In genomic region chr4:47484169-47484568, GRCh38 we compare ENCODE assay signal across 10 cellular contexts. TPM values are rescaled to one million over a fixed set of nuclear protein-coding genes. Genes with fewer than 3 reads are reported as not detected.
DNase-seq lines count a peak whose midpoint lies in the region; ATAC-seq and TF ChIP-seq lines count a peak whose summit lies in the region.
"Had no signal": no experiment of that assay in that cellular context is flagged by ENCODE, and none has a peak within 500 bp of the region (broad histone marks: within the 10 kb centered on the region; RNA-seq: fewer than 3 reads in every experiment).

No MANE protein-coding gene starts in this region.

- peaks cover 3% of the 10 kb centered on the region for H3K27me3 Mint-ChIP-seq in activated CD8-positive, alpha-beta memory T cell treated with anti-CD3 and anti-CD28 coated beads, Interleukin-2, amount 10 ng/mL, durations not matched to agents 7 days and 5 days

- no peak for TF ChIP-seq EP300 in suprapubic skin (IDR thresholded peaks at IDR 0.05)

- ATAC-seq in activated CD8-positive, alpha-beta memory T cell treated with anti-CD3 and anti-CD28 coated beads, Interleukin-2, amount 10 ng/mL, durations not matched to agents 7 days and 5 days = no peak
- ATAC-seq in HG03457 (IDR thresholded peaks at IDR 0.05; ENCODE audit: unreplicated experiment) = no peak

- no peak for TF ChIP-seq POLR2A in suprapubic skin (IDR thresholded peaks at IDR 0.05)

- H3K27ac Mint-ChIP-seq in activated CD8-positive, alpha-beta memory T cell treated with anti-CD3 and anti-CD28 coated beads, Interleukin-2, amount 10 ng/mL, durations not matched to agents 7 days and 5 days = peak overlapping the region; percentile 50

- CTCF ChIA-PET in activated CD8-positive, alpha-beta memory T cell treated with anti-CD3 and anti-CD28 coated beads, Interleukin-2, amount 10 ng/mL, durations not matched to agents 7 days and 5 days (lab: Charles Lee) = interaction anchor here (1.1 to 2.4 kb wide), 7 partner anchors 8 to 87 kb away, joined by 3 to 16 read pairs (median 3); partner anchors contain the start of gene COMMD8
- CTCF ChIA-PET in GM10248 (lab: Yijun Ruan, JAX) = interaction anchor here (0.7 to 3.8 kb wide), 11 partner anchors 10 to 83 kb away, joined by 3 to 19 read pairs (median 3); partner anchors contain the start of gene COMMD8

- peak overlapping the region; percentile 96 for H3K27ac ChIP-seq in suprapubic skin

- H3K4me3 ChIP-seq in epithelial cell of esophagus (ENCODE audit: low read length) (no peak overlapping the region), suprapubic skin (peak overlapping the region; percentile 75)

- WGBS in suprapubic skin = 56% methylated on average over 3 of the region's 3 CpGs

- H3K9me3 Mint-ChIP-seq in activated CD8-positive, alpha-beta memory T cell treated with anti-CD3 and anti-CD28 coated beads, Interleukin-2, amount 10 ng/mL, durations not matched to agents 7 days and 5 days (ENCODE audit: low read depth) = no peaks in the 10 kb centered on the region

- H3K4me1 ChIP-seq in suprapubic skin = peaks cover 47% of the 10 kb centered on the region

- POLR2A ChIA-PET in GM10248 (lab: Yijun Ruan, JAX) = interaction anchor here (1.4 kb wide), 1 partner anchor 21 kb away, joined by 10 read pairs; the partner anchor contains the start of gene COMMD8

- H3K36me3 Mint-ChIP-seq in activated CD8-positive, alpha-beta memory T cell treated with anti-CD3 and anti-CD28 coated beads, Interleukin-2, amount 10 ng/mL, durations not matched to agents 7 days and 5 days = peaks cover 6% of the 10 kb centered on the region

- H3K9me3 ChIP-seq in suprapubic skin = no peaks in the 10 kb centered on the region
- H3K9me3 ChIP-seq: SK-N-SH had no signal

- TF ChIP-seq CTCF in epithelial cell of esophagus (IDR thresholded peaks at IDR 0.05; ENCODE audit: insufficient read depth, low read depth, low read length, missing control alignments) (no peak), suprapubic skin (IDR thresholded peaks at IDR 0.05) (no peak), GM10248 (IDR thresholded peaks at IDR 0.05; ENCODE audit: control extremely low read depth, extremely low read depth, low read depth, missing control alignments) (no peak)

- peak overlapping the region; percentile 98 for H3K4me3 Mint-ChIP-seq in activated CD8-positive, alpha-beta memory T cell treated with anti-CD3 and anti-CD28 coated beads, Interleukin-2, amount 10 ng/mL, durations not matched to agents 7 days and 5 days

- DNase-seq in activated CD8-positive, alpha-beta memory T cell treated with anti-CD3 and anti-CD28 coated beads, Interleukin-2, amount 10 ng/mL, durations not matched to agents 7 days and 5 days = no peak
- DNase-seq in activated CD8-positive, alpha-beta memory T cell treated with anti-CD3 and anti-CD28 coated beads for 24 hours = no peak
- DNase-seq in NCI-H526 (lab: John Stamatoyannopoulos, UW) = peak; percentile 60 to 73
- DNase-seq in epithelial cell of esophagus (ENCODE audit: low read depth) = peak; percentile 98
- no peak for DNase-seq in suprapubic skin (ENCODE audit: low spot score in 2 of 2)
- DNase-seq in inferior parietal cortex (ENCODE audit: extremely low spot score) = no peak
- DNase-seq in GM10248 (ENCODE audit: extremely low spot score) = no peak
- DNase-seq: Kasumi-1, SK-N-SH had no signal

- H3K36me3 ChIP-seq in suprapubic skin = no peaks in the 10 kb centered on the region

- H3K27me3 ChIP-seq in suprapubic skin = no peaks in the 10 kb centered on the region

- peaks cover 28% of the 10 kb centered on the region for H3K4me1 Mint-ChIP-seq in activated CD8-positive, alpha-beta memory T cell treated with anti-CD3 and anti-CD28 coated beads, Interleukin-2, amount 10 ng/mL, durations not matched to agents 7 days and 5 days

RNA-seq across cellular contexts. Expression of gene ATP10D, which starts 0.9 kb away (rescaled TPM):
- 10 to 100 TPM; 18.9 to 25.9 TPM for total RNA-seq in activated CD8-positive, alpha-beta memory T cell treated with anti-CD3 and anti-CD28 coated beads, Interleukin-2, amount 10 ng/mL, durations not matched to agents 7 days and 5 days
- 10 to 100 TPM; 28.6 to 41.0 (median 34.6) TPM for total RNA-seq in suprapubic skin

RNA-seq across cellular contexts. Expression of gene COMMD8, which starts 20.7 kb away (rescaled TPM):
- total RNA-seq in activated CD8-positive, alpha-beta memory T cell treated with anti-CD3 and anti-CD28 coated beads, Interleukin-2, amount 10 ng/mL, durations not matched to agents 7 days and 5 days = 10 to 100 TPM; 23.6 to 27.9 TPM
- total RNA-seq in suprapubic skin = 10 to 100 TPM; 10.1 to 18.5 (median 11.0) TPM

Comparison
In these comparisons a context has a peak if more than half of its experiments do, and no peak if none do; other contexts are left out.
1. DNase-seq: peak in NCI-H526 (2 of 2) and epithelial cell of esophagus (single experiment); none in activated CD8-positive, alpha-beta memory T cell treated with anti-CD3 and anti-CD28 coated beads, Interleukin-2, amount 10 ng/mL, durations not matched to agents 7 days and 5 days (single experiment), activated CD8-positive, alpha-beta memory T cell treated with anti-CD3 and anti-CD28 coated beads for 24 hours (single experiment), suprapubic skin (0 of 2), inferior parietal cortex (single experiment) and GM10248 (single experiment).